In genomic region chr1:152855661-152856060, GRCh38 we compare ENCODE assay signal across 29 cellular contexts. TPM values are rescaled to one million over a fixed set of nuclear protein-coding genes. Genes with fewer than 3 reads are reported as not detected.
"Had no signal": no experiment of that assay in that cellular context is flagged by ENCODE, and none has a peak within 500 bp of the region (broad histone marks: within the 10 kb centered on the region; RNA-seq: fewer than 3 reads in every experiment).

No MANE protein-coding gene starts in this region.

- DNase-seq: activated CD4-positive, alpha-beta memory T cell treated with anti-CD3 and anti-CD28 coated beads, Interleukin-2, amount 10 ng/mL, durations not matched to agents 7 days and 5 days; activated CD4-positive, alpha-beta T cell treated with anti-CD3 and anti-CD28 coated beads, Interleukin-2, amount 10 ng/mL, durations not matched to agents 24 days and 14 days; activated CD8-positive, alpha-beta memory T cell treated with anti-CD3 and anti-CD28 coated beads, Interleukin-2, amount 10 ng/mL, durations not matched to agents 7 days and 5 days; activated gamma-delta T cell; activated naive CD4-positive, alpha-beta T cell treated with anti-CD3 and anti-CD28 coated beads, Interleukin-2, amount 50 U/mL, for 16 hours; activated naive CD8-positive, alpha-beta T cell treated with anti-CD3 and anti-CD28 coated beads, Interleukin-2, amount 50 U/mL, for 24 hours; activated T-cell treated with anti-CD3 and anti-CD28 coated beads for 4 hours; cortex of kidney; erythroblast; gastrocnemius medialis; hippocampal formation; left cardiac atrium; mesenchymal stem cell; nephron progenitor cell; pancreas; psoas muscle; stimulated activated CD4-positive, alpha-beta T cell treated with anti-CD3 and anti-CD28 coated beads, Interleukin-4, amount 100 ng/mL, for 24 hours; stimulated activated naive CD4-positive, alpha-beta T cell treated with Interleukin-2 at 50 U/mL for 16 hours had no signal

- H3K4me3 ChIP-seq: cardiac muscle cell, gastrocnemius medialis, pancreas, psoas muscle, right atrium auricular region, thoracic aorta, vagina had no signal

- H3K27me3 ChIP-seq: cardiac muscle cell, gastrocnemius medialis, pancreas, right atrium auricular region, vagina had no signal

- H3K27ac ChIP-seq: cardiac muscle cell, gastrocnemius medialis, pancreas, psoas muscle, right atrium auricular region, thoracic aorta, vagina, VCaP had no signal

- H3K36me3 ChIP-seq: cardiac muscle cell, gastrocnemius medialis, pancreas, right atrium auricular region, thoracic aorta, vagina had no signal

- ATAC-seq: activated CD4-positive, CD25-positive, alpha-beta regulatory T cell treated with anti-CD3 and anti-CD28 coated beads, Interleukin-2, amount 50 U/mL, for 24 hours; activated CD8-positive, alpha-beta memory T cell treated with anti-CD3 and anti-CD28 coated beads, Interleukin-2, amount 10 ng/mL, durations not matched to agents 7 days and 5 days; activated naive CD8-positive, alpha-beta T cell treated with anti-CD3 and anti-CD28 coated beads, Interleukin-2, amount 50 U/mL, for 24 hours; gastrocnemius medialis; left cardiac atrium; pancreas; psoas muscle had no signal

- H3K9me3 ChIP-seq: gastrocnemius medialis, pancreas, psoas muscle, right atrium auricular region, thoracic aorta, vagina had no signal

- H3K4me1 ChIP-seq: gastrocnemius medialis, pancreas, psoas muscle, right atrium auricular region, vagina had no signal

- FAIRE-seq: pancreas had no signal

RNA-seq across cellular contexts. Expression of gene LCE7A, which starts 4.1 kb away (rescaled TPM):
- total RNA-seq: activated CD4-positive, alpha-beta memory T cell treated with anti-CD3 and anti-CD28 coated beads, Interleukin-2, amount 10 ng/mL, durations not matched to agents 7 days and 5 days; activated CD4-positive, alpha-beta T cell treated with anti-CD3 and anti-CD28 coated beads, Interleukin-2, amount 10 ng/mL, durations not matched to agents 24 days and 14 days; activated CD8-positive, alpha-beta memory T cell treated with anti-CD3 and anti-CD28 coated beads, Interleukin-2, amount 10 ng/mL, durations not matched to agents 7 days and 5 days; activated T-helper 1 cell treated with anti-CD3 and anti-CD28 coated beads, Interleukin-12 subunit alpha, Interleukin-12 subunit beta, Interleukin-2, Interleukin-4 antibody, amounts not matched to agents 30 ng/mL and 10 ng/mL and 1 ng/mL, durations not matched to agents 14 hours and 24 hours and 36 hours; cardiac muscle cell; cerebellum; gastrocnemius medialis; left cardiac atrium; liver; mononuclear cell; myocyte; pancreas; psoas muscle; right atrium auricular region; thoracic aorta; vagina had no signal
- polyA plus RNA-seq: cardiac muscle cell, liver, pancreas, psoas muscle had no signal

RNA-seq across cellular contexts. Expression of gene LCE6A, which starts 13.0 kb away (rescaled TPM):
- total RNA-seq: activated CD4-positive, alpha-beta memory T cell treated with anti-CD3 and anti-CD28 coated beads, Interleukin-2, amount 10 ng/mL, durations not matched to agents 7 days and 5 days; activated CD4-positive, alpha-beta T cell treated with anti-CD3 and anti-CD28 coated beads, Interleukin-2, amount 10 ng/mL, durations not matched to agents 24 days and 14 days; activated CD8-positive, alpha-beta memory T cell treated with anti-CD3 and anti-CD28 coated beads, Interleukin-2, amount 10 ng/mL, durations not matched to agents 7 days and 5 days; activated T-helper 1 cell treated with anti-CD3 and anti-CD28 coated beads, Interleukin-12 subunit alpha, Interleukin-12 subunit beta, Interleukin-2, Interleukin-4 antibody, amounts not matched to agents 30 ng/mL and 10 ng/mL and 1 ng/mL, durations not matched to agents 14 hours and 24 hours and 36 hours; cardiac muscle cell; cerebellum; gastrocnemius medialis; left cardiac atrium; liver; mononuclear cell; myocyte; pancreas; psoas muscle; right atrium auricular region; thoracic aorta; vagina had no signal
- polyA plus RNA-seq: cardiac muscle cell, liver, pancreas, psoas muscle had no signal

RNA-seq across cellular contexts. Expression of gene SMCP, which starts 22.5 kb away (rescaled TPM):
- total RNA-seq: activated CD4-positive, alpha-beta memory T cell treated with anti-CD3 and anti-CD28 coated beads, Interleukin-2, amount 10 ng/mL, durations not matched to agents 7 days and 5 days; activated CD4-positive, alpha-beta T cell treated with anti-CD3 and anti-CD28 coated beads, Interleukin-2, amount 10 ng/mL, durations not matched to agents 24 days and 14 days; activated CD8-positive, alpha-beta memory T cell treated with anti-CD3 and anti-CD28 coated beads, Interleukin-2, amount 10 ng/mL, durations not matched to agents 7 days and 5 days; activated T-helper 1 cell treated with anti-CD3 and anti-CD28 coated beads, Interleukin-12 subunit alpha, Interleukin-12 subunit beta, Interleukin-2, Interleukin-4 antibody, amounts not matched to agents 30 ng/mL and 10 ng/mL and 1 ng/mL, durations not matched to agents 14 hours and 24 hours and 36 hours; cardiac muscle cell; cerebellum; gastrocnemius medialis; left cardiac atrium; liver; mononuclear cell; myocyte; pancreas; psoas muscle; right atrium auricular region; thoracic aorta; vagina had no signal
- polyA plus RNA-seq: cardiac muscle cell, liver, pancreas, psoas muscle had no signal

RNA-seq across cellular contexts. Expression of gene LCE1A, which starts 28.4 kb away (rescaled TPM):
- total RNA-seq: activated CD4-positive, alpha-beta memory T cell treated with anti-CD3 and anti-CD28 coated beads, Interleukin-2, amount 10 ng/mL, durations not matched to agents 7 days and 5 days; activated CD4-positive, alpha-beta T cell treated with anti-CD3 and anti-CD28 coated beads, Interleukin-2, amount 10 ng/mL, durations not matched to agents 24 days and 14 days; activated CD8-positive, alpha-beta memory T cell treated with anti-CD3 and anti-CD28 coated beads, Interleukin-2, amount 10 ng/mL, durations not matched to agents 7 days and 5 days; activated T-helper 1 cell treated with anti-CD3 and anti-CD28 coated beads, Interleukin-12 subunit alpha, Interleukin-12 subunit beta, Interleukin-2, Interleukin-4 antibody, amounts not matched to agents 30 ng/mL and 10 ng/mL and 1 ng/mL, durations not matched to agents 14 hours and 24 hours and 36 hours; cardiac muscle cell; cerebellum; gastrocnemius medialis; left cardiac atrium; liver; mononuclear cell; myocyte; pancreas; psoas muscle; right atrium auricular region; thoracic aorta; vagina had no signal
- polyA plus RNA-seq: cardiac muscle cell, liver, pancreas, psoas muscle had no signal

RNA-seq across cellular contexts. Expression of gene LCE1B, which starts 43.9 kb away (rescaled TPM):
- total RNA-seq: activated CD4-positive, alpha-beta memory T cell treated with anti-CD3 and anti-CD28 coated beads, Interleukin-2, amount 10 ng/mL, durations not matched to agents 7 days and 5 days; activated CD4-positive, alpha-beta T cell treated with anti-CD3 and anti-CD28 coated beads, Interleukin-2, amount 10 ng/mL, durations not matched to agents 24 days and 14 days; activated CD8-positive, alpha-beta memory T cell treated with anti-CD3 and anti-CD28 coated beads, Interleukin-2, amount 10 ng/mL, durations not matched to agents 7 days and 5 days; activated T-helper 1 cell treated with anti-CD3 and anti-CD28 coated beads, Interleukin-12 subunit alpha, Interleukin-12 subunit beta, Interleukin-2, Interleukin-4 antibody, amounts not matched to agents 30 ng/mL and 10 ng/mL and 1 ng/mL, durations not matched to agents 14 hours and 24 hours and 36 hours; cardiac muscle cell; cerebellum; gastrocnemius medialis; left cardiac atrium; liver; mononuclear cell; myocyte; pancreas; psoas muscle; right atrium auricular region; thoracic aorta; vagina had no signal
- polyA plus RNA-seq: cardiac muscle cell, liver, pancreas, psoas muscle had no signal
